ENCODE assay signal across 1 cellular context in the genomic region with DNA sequence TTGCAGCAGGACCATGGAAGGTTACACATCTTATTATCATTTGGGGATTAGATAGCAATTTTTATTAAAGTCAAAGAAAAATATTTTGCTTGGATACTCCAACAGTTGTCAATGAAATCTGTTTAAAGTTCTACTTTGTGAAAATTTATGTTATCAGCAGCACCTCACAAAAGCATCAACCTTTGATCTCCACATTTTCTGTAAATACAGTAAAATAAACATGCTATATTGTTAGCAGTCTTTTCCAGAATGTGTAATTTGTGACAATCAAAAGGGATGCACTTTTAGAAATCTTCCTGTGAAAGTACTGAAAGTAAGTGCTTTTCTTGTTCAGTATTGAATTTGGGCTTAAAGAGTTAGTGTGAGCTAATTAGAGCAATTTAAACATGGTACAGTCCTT.
TF ChIP-seq lines count a peak whose summit lies in the region.

No MANE protein-coding gene starts in this region.

TF ChIP-seq in HepG2, 621 proteins besides CTCF, POLR2A, EP300 and RAD21 (continued from another document and continues in another):
- TF ChIP-seq, protein P1, sequence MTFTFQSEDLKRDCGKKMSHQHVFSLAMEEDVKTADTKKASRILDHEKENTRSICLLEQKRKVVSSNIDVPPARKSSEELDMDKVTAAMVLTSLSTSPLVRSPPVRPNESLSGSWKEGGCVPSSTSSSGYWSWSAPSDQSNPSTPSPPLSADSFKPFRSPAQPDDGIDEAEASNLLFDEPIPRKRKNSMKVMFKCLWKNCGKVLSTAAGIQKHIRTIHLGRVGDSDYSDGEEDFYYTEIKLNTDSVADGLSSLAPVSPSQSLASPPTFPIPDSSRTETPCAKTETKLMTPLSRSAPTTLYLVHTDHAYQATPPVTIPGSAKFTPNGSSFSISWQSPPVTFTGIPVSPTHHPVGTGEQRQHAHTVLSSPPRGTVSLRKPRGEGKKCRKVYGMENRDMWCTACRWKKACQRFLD (CRISPR knock-in tag; IDR thresholded peaks at IDR 0.05; ENCODE audit: borderline replicate concordance), result no peak
- TF ChIP-seq, protein P2, sequence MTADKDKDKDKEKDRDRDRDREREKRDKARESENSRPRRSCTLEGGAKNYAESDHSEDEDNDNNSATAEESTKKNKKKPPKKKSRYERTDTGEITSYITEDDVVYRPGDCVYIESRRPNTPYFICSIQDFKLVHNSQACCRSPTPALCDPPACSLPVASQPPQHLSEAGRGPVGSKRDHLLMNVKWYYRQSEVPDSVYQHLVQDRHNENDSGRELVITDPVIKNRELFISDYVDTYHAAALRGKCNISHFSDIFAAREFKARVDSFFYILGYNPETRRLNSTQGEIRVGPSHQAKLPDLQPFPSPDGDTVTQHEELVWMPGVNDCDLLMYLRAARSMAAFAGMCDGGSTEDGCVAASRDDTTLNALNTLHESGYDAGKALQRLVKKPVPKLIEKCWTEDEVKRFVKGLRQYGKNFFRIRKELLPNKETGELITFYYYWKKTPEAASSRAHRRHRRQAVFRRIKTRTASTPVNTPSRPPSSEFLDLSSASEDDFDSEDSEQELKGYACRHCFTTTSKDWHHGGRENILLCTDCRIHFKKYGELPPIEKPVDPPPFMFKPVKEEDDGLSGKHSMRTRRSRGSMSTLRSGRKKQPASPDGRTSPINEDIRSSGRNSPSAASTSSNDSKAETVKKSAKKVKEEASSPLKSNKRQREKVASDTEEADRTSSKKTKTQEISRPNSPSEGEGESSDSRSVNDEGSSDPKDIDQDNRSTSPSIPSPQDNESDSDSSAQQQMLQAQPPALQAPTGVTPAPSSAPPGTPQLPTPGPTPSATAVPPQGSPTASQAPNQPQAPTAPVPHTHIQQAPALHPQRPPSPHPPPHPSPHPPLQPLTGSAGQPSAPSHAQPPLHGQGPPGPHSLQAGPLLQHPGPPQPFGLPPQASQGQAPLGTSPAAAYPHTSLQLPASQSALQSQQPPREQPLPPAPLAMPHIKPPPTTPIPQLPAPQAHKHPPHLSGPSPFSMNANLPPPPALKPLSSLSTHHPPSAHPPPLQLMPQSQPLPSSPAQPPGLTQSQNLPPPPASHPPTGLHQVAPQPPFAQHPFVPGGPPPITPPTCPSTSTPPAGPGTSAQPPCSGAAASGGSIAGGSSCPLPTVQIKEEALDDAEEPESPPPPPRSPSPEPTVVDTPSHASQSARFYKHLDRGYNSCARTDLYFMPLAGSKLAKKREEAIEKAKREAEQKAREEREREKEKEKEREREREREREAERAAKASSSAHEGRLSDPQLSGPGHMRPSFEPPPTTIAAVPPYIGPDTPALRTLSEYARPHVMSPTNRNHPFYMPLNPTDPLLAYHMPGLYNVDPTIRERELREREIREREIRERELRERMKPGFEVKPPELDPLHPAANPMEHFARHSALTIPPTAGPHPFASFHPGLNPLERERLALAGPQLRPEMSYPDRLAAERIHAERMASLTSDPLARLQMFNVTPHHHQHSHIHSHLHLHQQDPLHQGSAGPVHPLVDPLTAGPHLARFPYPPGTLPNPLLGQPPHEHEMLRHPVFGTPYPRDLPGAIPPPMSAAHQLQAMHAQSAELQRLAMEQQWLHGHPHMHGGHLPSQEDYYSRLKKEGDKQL (CRISPR knock-in tag; IDR thresholded peaks at IDR 0.05; ENCODE audit: low read depth), result peak; percentile 71; the same call in 1 of the 2 replicates
- TF ChIP-seq NR2F6 (IDR thresholded peaks at IDR 0.05), result peak; percentile 51; the same call in 1 of the 2 replicates
- TF ChIP-seq NR2F6 (CRISPR knock-in tag; IDR thresholded peaks at IDR 0.05), result peak; percentile 24; the same call in 1 of the 2 replicates
- TF ChIP-seq, protein P3, sequence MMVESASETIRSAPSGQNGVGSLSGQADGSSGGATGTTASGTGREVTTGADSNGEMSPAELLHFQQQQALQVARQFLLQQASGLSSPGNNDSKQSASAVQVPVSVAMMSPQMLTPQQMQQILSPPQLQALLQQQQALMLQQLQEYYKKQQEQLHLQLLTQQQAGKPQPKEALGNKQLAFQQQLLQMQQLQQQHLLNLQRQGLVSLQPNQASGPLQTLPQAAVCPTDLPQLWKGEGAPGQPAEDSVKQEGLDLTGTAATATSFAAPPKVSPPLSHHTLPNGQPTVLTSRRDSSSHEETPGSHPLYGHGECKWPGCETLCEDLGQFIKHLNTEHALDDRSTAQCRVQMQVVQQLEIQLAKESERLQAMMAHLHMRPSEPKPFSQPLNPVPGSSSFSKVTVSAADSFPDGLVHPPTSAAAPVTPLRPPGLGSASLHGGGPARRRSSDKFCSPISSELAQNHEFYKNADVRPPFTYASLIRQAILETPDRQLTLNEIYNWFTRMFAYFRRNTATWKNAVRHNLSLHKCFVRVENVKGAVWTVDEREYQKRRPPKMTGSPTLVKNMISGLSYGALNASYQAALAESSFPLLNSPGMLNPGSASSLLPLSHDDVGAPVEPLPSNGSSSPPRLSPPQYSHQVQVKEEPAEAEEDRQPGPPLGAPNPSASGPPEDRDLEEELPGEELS (CRISPR knock-in tag; IDR thresholded peaks at IDR 0.05), result peak; percentile 57; the same call in 1 of the 2 replicates
- peak; percentile 92 for TF ChIP-seq ISL2 (CRISPR knock-in tag; IDR thresholded peaks at IDR 0.05)
- TF ChIP-seq, protein P4, sequence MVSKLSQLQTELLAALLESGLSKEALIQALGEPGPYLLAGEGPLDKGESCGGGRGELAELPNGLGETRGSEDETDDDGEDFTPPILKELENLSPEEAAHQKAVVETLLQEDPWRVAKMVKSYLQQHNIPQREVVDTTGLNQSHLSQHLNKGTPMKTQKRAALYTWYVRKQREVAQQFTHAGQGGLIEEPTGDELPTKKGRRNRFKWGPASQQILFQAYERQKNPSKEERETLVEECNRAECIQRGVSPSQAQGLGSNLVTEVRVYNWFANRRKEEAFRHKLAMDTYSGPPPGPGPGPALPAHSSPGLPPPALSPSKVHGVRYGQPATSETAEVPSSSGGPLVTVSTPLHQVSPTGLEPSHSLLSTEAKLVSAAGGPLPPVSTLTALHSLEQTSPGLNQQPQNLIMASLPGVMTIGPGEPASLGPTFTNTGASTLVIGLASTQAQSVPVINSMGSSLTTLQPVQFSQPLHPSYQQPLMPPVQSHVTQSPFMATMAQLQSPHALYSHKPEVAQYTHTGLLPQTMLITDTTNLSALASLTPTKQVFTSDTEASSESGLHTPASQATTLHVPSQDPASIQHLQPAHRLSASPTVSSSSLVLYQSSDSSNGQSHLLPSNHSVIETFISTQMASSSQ (IDR thresholded peaks at IDR 0.05; ENCODE audit: low read depth), result 0 out of 2 replicates have a peak, but pooled peaks have one; percentile 48
- TF ChIP-seq, protein P4 (CRISPR knock-in tag; IDR thresholded peaks at IDR 0.05; ENCODE audit: borderline replicate concordance), result no peak; the same call in 1 of the 2 replicates
- TF ChIP-seq, protein P5, sequence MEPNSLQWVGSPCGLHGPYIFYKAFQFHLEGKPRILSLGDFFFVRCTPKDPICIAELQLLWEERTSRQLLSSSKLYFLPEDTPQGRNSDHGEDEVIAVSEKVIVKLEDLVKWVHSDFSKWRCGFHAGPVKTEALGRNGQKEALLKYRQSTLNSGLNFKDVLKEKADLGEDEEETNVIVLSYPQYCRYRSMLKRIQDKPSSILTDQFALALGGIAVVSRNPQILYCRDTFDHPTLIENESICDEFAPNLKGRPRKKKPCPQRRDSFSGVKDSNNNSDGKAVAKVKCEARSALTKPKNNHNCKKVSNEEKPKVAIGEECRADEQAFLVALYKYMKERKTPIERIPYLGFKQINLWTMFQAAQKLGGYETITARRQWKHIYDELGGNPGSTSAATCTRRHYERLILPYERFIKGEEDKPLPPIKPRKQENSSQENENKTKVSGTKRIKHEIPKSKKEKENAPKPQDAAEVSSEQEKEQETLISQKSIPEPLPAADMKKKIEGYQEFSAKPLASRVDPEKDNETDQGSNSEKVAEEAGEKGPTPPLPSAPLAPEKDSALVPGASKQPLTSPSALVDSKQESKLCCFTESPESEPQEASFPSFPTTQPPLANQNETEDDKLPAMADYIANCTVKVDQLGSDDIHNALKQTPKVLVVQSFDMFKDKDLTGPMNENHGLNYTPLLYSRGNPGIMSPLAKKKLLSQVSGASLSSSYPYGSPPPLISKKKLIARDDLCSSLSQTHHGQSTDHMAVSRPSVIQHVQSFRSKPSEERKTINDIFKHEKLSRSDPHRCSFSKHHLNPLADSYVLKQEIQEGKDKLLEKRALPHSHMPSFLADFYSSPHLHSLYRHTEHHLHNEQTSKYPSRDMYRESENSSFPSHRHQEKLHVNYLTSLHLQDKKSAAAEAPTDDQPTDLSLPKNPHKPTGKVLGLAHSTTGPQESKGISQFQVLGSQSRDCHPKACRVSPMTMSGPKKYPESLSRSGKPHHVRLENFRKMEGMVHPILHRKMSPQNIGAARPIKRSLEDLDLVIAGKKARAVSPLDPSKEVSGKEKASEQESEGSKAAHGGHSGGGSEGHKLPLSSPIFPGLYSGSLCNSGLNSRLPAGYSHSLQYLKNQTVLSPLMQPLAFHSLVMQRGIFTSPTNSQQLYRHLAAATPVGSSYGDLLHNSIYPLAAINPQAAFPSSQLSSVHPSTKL (CRISPR knock-in tag; IDR thresholded peaks at IDR 0.05), result peak; percentile 85
- no peak for TF ChIP-seq RFX5 (IDR thresholded peaks at IDR 0.05; ENCODE audit: low read depth, low read length)
- peak; percentile 48; the same call in 1 of the 2 replicates for TF ChIP-seq BCL6 (CRISPR knock-in tag; IDR thresholded peaks at IDR 0.05)
- 0 out of 2 replicates have a peak, but pooled peaks have one; percentile 46 for TF ChIP-seq GATA4 (IDR thresholded peaks at IDR 0.05; ENCODE audit: borderline replicate concordance, low read depth)
- no peak for TF ChIP-seq RXRB (CRISPR knock-in tag; IDR thresholded peaks at IDR 0.05; ENCODE audit: borderline replicate concordance)
- TF ChIP-seq GATAD2A (CRISPR knock-in tag; IDR thresholded peaks at IDR 0.05), result peak; percentile 83
- TF ChIP-seq SPEN (CRISPR knock-in tag; IDR thresholded peaks at IDR 0.05; ENCODE audit: low read depth), result no peak
- TF ChIP-seq, protein P6, sequence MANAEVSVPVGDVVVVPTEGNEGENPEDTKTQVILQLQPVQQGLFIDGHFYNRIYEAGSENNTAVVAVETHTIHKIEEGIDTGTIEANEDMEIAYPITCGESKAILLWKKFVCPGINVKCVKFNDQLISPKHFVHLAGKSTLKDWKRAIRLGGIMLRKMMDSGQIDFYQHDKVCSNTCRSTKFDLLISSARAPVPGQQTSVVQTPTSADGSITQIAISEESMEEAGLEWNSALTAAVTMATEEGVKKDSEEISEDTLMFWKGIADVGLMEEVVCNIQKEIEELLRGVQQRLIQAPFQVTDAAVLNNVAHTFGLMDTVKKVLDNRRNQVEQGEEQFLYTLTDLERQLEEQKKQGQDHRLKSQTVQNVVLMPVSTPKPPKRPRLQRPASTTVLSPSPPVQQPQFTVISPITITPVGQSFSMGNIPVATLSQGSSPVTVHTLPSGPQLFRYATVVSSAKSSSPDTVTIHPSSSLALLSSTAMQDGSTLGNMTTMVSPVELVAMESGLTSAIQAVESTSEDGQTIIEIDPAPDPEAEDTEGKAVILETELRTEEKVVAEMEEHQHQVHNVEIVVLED (CRISPR knock-in tag; IDR thresholded peaks at IDR 0.05; ENCODE audit: borderline replicate concordance), result 0 out of 2 replicates have a peak, but pooled peaks have one; percentile 34
- TF ChIP-seq CREM (IDR thresholded peaks at IDR 0.05), result peak; percentile 80
- no peak for TF ChIP-seq CREM (CRISPR knock-in tag; IDR thresholded peaks at IDR 0.05)
- peak; percentile 67 for TF ChIP-seq HNF4G (IDR thresholded peaks at IDR 0.05; ENCODE audit: borderline replicate concordance, low read depth, low read length)
- no peak for TF ChIP-seq HNF4G (CRISPR knock-in tag; IDR thresholded peaks at IDR 0.05; ENCODE audit: borderline replicate concordance, low read depth)
- TF ChIP-seq, protein P7, sequence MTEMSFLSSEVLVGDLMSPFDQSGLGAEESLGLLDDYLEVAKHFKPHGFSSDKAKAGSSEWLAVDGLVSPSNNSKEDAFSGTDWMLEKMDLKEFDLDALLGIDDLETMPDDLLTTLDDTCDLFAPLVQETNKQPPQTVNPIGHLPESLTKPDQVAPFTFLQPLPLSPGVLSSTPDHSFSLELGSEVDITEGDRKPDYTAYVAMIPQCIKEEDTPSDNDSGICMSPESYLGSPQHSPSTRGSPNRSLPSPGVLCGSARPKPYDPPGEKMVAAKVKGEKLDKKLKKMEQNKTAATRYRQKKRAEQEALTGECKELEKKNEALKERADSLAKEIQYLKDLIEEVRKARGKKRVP (CRISPR knock-in tag; IDR thresholded peaks at IDR 0.05), result peak in 1 of 2 experiments; percentile 41; a peak in 1 of 4 replicates
- TF ChIP-seq, protein P8, sequence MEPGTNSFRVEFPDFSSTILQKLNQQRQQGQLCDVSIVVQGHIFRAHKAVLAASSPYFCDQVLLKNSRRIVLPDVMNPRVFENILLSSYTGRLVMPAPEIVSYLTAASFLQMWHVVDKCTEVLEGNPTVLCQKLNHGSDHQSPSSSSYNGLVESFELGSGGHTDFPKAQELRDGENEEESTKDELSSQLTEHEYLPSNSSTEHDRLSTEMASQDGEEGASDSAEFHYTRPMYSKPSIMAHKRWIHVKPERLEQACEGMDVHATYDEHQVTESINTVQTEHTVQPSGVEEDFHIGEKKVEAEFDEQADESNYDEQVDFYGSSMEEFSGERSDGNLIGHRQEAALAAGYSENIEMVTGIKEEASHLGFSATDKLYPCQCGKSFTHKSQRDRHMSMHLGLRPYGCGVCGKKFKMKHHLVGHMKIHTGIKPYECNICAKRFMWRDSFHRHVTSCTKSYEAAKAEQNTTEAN (CRISPR knock-in tag; conservative IDR thresholded peaks at IDR 0.05), result peak; percentile 78
- TF ChIP-seq HNF4A (CRISPR knock-in tag; IDR thresholded peaks at IDR 0.05), result peak; percentile 77
- TF ChIP-seq MED1 (CRISPR knock-in tag; IDR thresholded peaks at IDR 0.05), result peak; percentile 71
- TF ChIP-seq SOX5 (CRISPR knock-in tag; IDR thresholded peaks at IDR 0.05; ENCODE audit: borderline replicate concordance), result peak; percentile 81; the same call in 1 of the 2 replicates
- TF ChIP-seq POGZ (CRISPR knock-in tag; IDR thresholded peaks at IDR 0.05), result 0 out of 2 replicates have a peak, but pooled peaks have one; percentile 21
- TF ChIP-seq ZNF17 (CRISPR knock-in tag; IDR thresholded peaks at IDR 0.05), result no peak
- TF ChIP-seq FOXA3 (CRISPR knock-in tag; IDR thresholded peaks at IDR 0.05), result peak; percentile 90
- no peak for TF ChIP-seq DR1 (CRISPR knock-in tag; IDR thresholded peaks at IDR 0.05)
- TF ChIP-seq FOXA1 (IDR thresholded peaks at IDR 0.05), result no peak
- peak; percentile 71 for TF ChIP-seq FOXA1 (CRISPR knock-in tag; IDR thresholded peaks at IDR 0.05)
- peak; percentile 36; the same call in 1 of the 2 replicates for TF ChIP-seq CEBPG (CRISPR knock-in tag; IDR thresholded peaks at IDR 0.05)
- TF ChIP-seq NCOR1 (IDR thresholded peaks at IDR 0.05; ENCODE audit: borderline replicate concordance, low read length), result peak; percentile 26; the same call in 1 of the 2 replicates
